15 cellular contexts compared by ENCODE assay signal in the genomic region with DNA sequence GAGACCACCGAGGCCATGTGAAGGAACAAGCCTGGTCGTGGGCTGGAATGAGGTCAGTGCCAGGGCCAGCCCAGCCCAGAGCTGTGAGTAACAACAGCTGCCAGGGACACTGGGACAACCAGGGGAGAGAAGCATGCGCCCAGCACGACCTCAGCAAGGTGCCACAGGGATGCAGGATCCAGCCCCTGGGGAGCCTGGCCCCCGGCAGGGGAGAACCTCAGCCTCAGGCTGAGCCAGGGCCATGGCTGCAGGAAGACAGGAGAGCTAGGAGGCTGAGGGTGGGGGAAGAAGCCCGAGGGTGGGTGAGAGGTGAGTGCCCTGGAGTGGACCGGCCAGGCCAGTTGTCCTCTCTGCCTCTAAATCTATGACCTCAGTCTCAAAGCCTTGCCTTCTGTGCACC.
A peak's percentile ranks its signal among the peaks of the same experiment; 100 is the strongest.
DNase-seq lines count a peak whose midpoint lies in the region; ATAC-seq lines count a peak whose summit lies in the region.
"Had no signal": no experiment of that assay in that cellular context is flagged by ENCODE, and none has a peak within 500 bp of the region (broad histone marks: within the 10 kb centered on the region; RNA-seq: fewer than 3 reads in every experiment).

No MANE protein-coding gene starts in this region.

- ATAC-seq in T-cell (replicated peaks in 1 of 4) (no peak), GM18519 (IDR thresholded peaks at IDR 0.05; ENCODE audit: low FRiP score, unreplicated experiment) (no peak), GM21390 (IDR thresholded peaks at IDR 0.05; ENCODE audit: unreplicated experiment) (no peak)
- ATAC-seq in activated naive CD8-positive, alpha-beta T cell treated with anti-CD3 and anti-CD28 coated beads, Interleukin-2, amount 50 U/mL, for 24 hours: no peak

- H3K36me3 Mint-ChIP-seq in activated naive CD4-positive, alpha-beta T cell treated with anti-CD3 and anti-CD28 coated beads, Interleukin-2, amount 50 U/mL, for 24 hours: peaks cover 17% of the 10 kb centered on the region
- peaks cover 40% of the 10 kb centered on the region for H3K36me3 Mint-ChIP-seq in T-cell
- H3K36me3 Mint-ChIP-seq in activated naive CD8-positive, alpha-beta T cell treated with anti-CD3 and anti-CD28 coated beads, Interleukin-2, amount 50 U/mL, for 24 hours (ENCODE audit: low read depth): peaks cover 16% of the 10 kb centered on the region

- no peaks in the 10 kb centered on the region for H3K9me3 Mint-ChIP-seq in activated naive CD4-positive, alpha-beta T cell treated with anti-CD3 and anti-CD28 coated beads, Interleukin-2, amount 50 U/mL, for 24 hours
- H3K9me3 Mint-ChIP-seq in T-cell: no peaks in the 10 kb centered on the region
- no peaks in the 10 kb centered on the region for H3K9me3 Mint-ChIP-seq in activated naive CD8-positive, alpha-beta T cell treated with anti-CD3 and anti-CD28 coated beads, Interleukin-2, amount 50 U/mL, for 24 hours

- CTCF ChIA-PET in T-cell (lab: Charles Lee): no interaction called here

- peak overlapping the region; percentile 62 for H3K4me3 Mint-ChIP-seq in activated naive CD4-positive, alpha-beta T cell treated with anti-CD3 and anti-CD28 coated beads, Interleukin-2, amount 50 U/mL, for 24 hours
- peak overlapping the region; percentile 49 to 89 (median 66) for H3K4me3 Mint-ChIP-seq in T-cell
- peak overlapping the region; percentile 28 for H3K4me3 Mint-ChIP-seq in activated naive CD8-positive, alpha-beta T cell treated with anti-CD3 and anti-CD28 coated beads, Interleukin-2, amount 50 U/mL, for 24 hours
- H3K4me3 Mint-ChIP-seq: brain had no signal

- DNase-seq in activated naive CD4-positive, alpha-beta T cell treated with Interleukin-2 at 50 U/mL for 16 hours: no peak
- DNase-seq in T-cell: no peak
- DNase-seq in activated naive CD8-positive, alpha-beta T cell treated with anti-CD3 and anti-CD28 coated beads, Interleukin-2, amount 50 U/mL, for 24 hours: no peak
- DNase-seq in HuH-7.5 (ENCODE audit: low spot score): no peak
- DNase-seq: effector CD8-positive, alpha-beta T cell; esophagus squamous epithelium; GF-D8; NCI-H1694; NCI-H2171 treated with DMSO at 0.1 percent for 48 hours; NCI-H526 treated with DMSO at 0.1 percent for 48 hours; uterus had no signal

- H3K27ac Mint-ChIP-seq in activated naive CD4-positive, alpha-beta T cell treated with anti-CD3 and anti-CD28 coated beads, Interleukin-2, amount 50 U/mL, for 24 hours: peak overlapping the region; percentile 97
- H3K27ac Mint-ChIP-seq in T-cell: peak overlapping the region; percentile 97 to 99
- peak overlapping the region; percentile 98 for H3K27ac Mint-ChIP-seq in activated naive CD8-positive, alpha-beta T cell treated with anti-CD3 and anti-CD28 coated beads, Interleukin-2, amount 50 U/mL, for 24 hours

- POLR2A ChIA-PET in T-cell (lab: Charles Lee): interaction anchor here in 1 of 2 donors (1.5 kb wide), 1 partner anchor 11 kb away, joined by 5 read pairs; no protein-coding TSS in a partner anchor

- no peaks in the 10 kb centered on the region for H3K27me3 Mint-ChIP-seq in activated naive CD4-positive, alpha-beta T cell treated with anti-CD3 and anti-CD28 coated beads, Interleukin-2, amount 50 U/mL, for 24 hours
- H3K27me3 Mint-ChIP-seq in T-cell: no peaks in the 10 kb centered on the region
- H3K27me3 Mint-ChIP-seq in activated naive CD8-positive, alpha-beta T cell treated with anti-CD3 and anti-CD28 coated beads, Interleukin-2, amount 50 U/mL, for 24 hours: peaks cover 2% of the 10 kb centered on the region

- peaks cover 100% of the 10 kb centered on the region for H3K4me1 Mint-ChIP-seq in activated naive CD4-positive, alpha-beta T cell treated with anti-CD3 and anti-CD28 coated beads, Interleukin-2, amount 50 U/mL, for 24 hours
- peaks cover 100% of the 10 kb centered on the region in 3 donors for H3K4me1 Mint-ChIP-seq in T-cell
- H3K4me1 Mint-ChIP-seq in activated naive CD8-positive, alpha-beta T cell treated with anti-CD3 and anti-CD28 coated beads, Interleukin-2, amount 50 U/mL, for 24 hours: peaks cover 99% of the 10 kb centered on the region
